In genomic region chr18:62438876-62439275, GRCh38 we compare ENCODE assay signal across 16 cellular contexts.
DNase-seq lines count a peak whose midpoint lies in the region; ATAC-seq, FAIRE-seq and TF ChIP-seq lines count a peak whose summit lies in the region.
"Had no signal": no experiment of that assay in that cellular context is flagged by ENCODE, and none has a peak within 500 bp of the region (broad histone marks: within the 10 kb centered on the region; RNA-seq: fewer than 3 reads in every experiment).

No MANE protein-coding gene starts in this region.

- no peaks in the 10 kb centered on the region for H3K79me2 ChIP-seq in HepG2 (ENCODE audit: insufficient read depth, low read length)

- BruUV-seq in HepG2 (replicated peaks; lab: Mats Ljungman, UMichigan), result no TSS peak

- H3K4me1 Mint-ChIP-seq in activated naive CD8-positive, alpha-beta T cell treated with anti-CD3 and anti-CD28 coated beads for 36 hours, result no peaks in the 10 kb centered on the region
- H3K4me1 Mint-ChIP-seq: B cell; CD4-positive, alpha-beta memory T cell had no signal

- peak overlapping the region; percentile 25; the same call in 1 of the 2 replicates for H3K4me2 ChIP-seq in HepG2 (ENCODE audit: low read depth, low read length)

- H3K4me3 ChIP-seq in HepG2 (replicated peaks in 1 of 3; ENCODE audit: insufficient read depth in 1 of 3, low read depth in 2 of 3, low read length in 3 of 3) (no peak overlapping the region), right lobe of liver (no peak overlapping the region), tibial artery (no peak overlapping the region)

- H3K9ac ChIP-seq in HepG2 (ENCODE audit: insufficient read depth, low read depth, low read length), result no peak overlapping the region

- peak; percentile 24 for ATAC-seq in HepG2
- no peak for ATAC-seq in right lobe of liver

- no peak for FAIRE-seq in HepG2 (lab: Jason Lieb, UNC)
- FAIRE-seq: GM19239 had no signal

- peaks cover 10% of the 10 kb centered on the region for H3K27me3 Mint-ChIP-seq in activated naive CD8-positive, alpha-beta T cell treated with anti-CD3 and anti-CD28 coated beads for 36 hours

- H3K4me3 Mint-ChIP-seq in activated naive CD8-positive, alpha-beta T cell treated with anti-CD3 and anti-CD28 coated beads for 36 hours, result no peak overlapping the region
- H3K4me3 Mint-ChIP-seq: B cell; CD4-positive, alpha-beta memory T cell had no signal

- TF ChIP-seq CTCF in HepG2 (CRISPR knock-in tag; IDR thresholded peaks at IDR 0.05) (no peak), right lobe of liver (IDR thresholded peaks at IDR 0.05) (no peak), tibial artery (IDR thresholded peaks at IDR 0.05) (no peak)

- H3K4me1 ChIP-seq in HepG2 (ENCODE audit: insufficient read depth, low read length), result peaks cover 50% of the 10 kb centered on the region
- peaks cover 0 to 24% (median 14%) of the 10 kb centered on the region in 4 donors for H3K4me1 ChIP-seq in right lobe of liver
- H3K4me1 ChIP-seq in tibial artery, result peaks cover 0 to 27% (median 27%) of the 10 kb centered on the region in 4 donors

- CTCF ChIA-PET in HepG2 (lab: Yijun Ruan, JAX; ENCODE audit: low intra/inter-chr PET ratio, low total read pairs), result no interaction called here

- H3K27me3 ChIP-seq in HepG2 (ENCODE audit: control insufficient read depth in 1 of 2, insufficient read depth in 2 of 2, low read length in 2 of 2), result no peaks in the 10 kb centered on the region
- no peaks in the 10 kb centered on the region for H3K27me3 ChIP-seq in right lobe of liver
- no peaks in the 10 kb centered on the region for H3K27me3 ChIP-seq in tibial artery

- no peaks in the 10 kb centered on the region; a peak in 1 of 5 replicates for H3K36me3 ChIP-seq in HepG2 (replicated peaks in 1 of 2; ENCODE audit: control insufficient read depth in 1 of 2, insufficient read depth in 2 of 2, low read length in 2 of 2)
- no peaks in the 10 kb centered on the region for H3K36me3 ChIP-seq in right lobe of liver
- no peaks in the 10 kb centered on the region for H3K36me3 ChIP-seq in tibial artery

- H3K36me3 Mint-ChIP-seq in activated naive CD8-positive, alpha-beta T cell treated with anti-CD3 and anti-CD28 coated beads for 36 hours, result no peaks in the 10 kb centered on the region
- H3K36me3 Mint-ChIP-seq: CD4-positive, alpha-beta memory T cell had no signal

- POLR2A ChIA-PET in HepG2 (lab: Yijun Ruan, JAX), result no interaction called here

- intact Hi-C loops in HepG2 (cut with micrococcal nuclease; ENCODE audit: unreplicated experiment) (no loop called here), right lobe of liver (cut with DNase I) (loop anchor here in 1 of 2 donors (5.0 kb wide), 1 partner anchor 88 kb away; no protein-coding TSS in a partner anchor), tibial artery (cut with DNase I; ENCODE audit: low total_unique reads) (no loop called here)

- no peaks in the 10 kb centered on the region for H4K20me1 ChIP-seq in HepG2 (ENCODE audit: insufficient read depth, low read length)

- no peak overlapping the region for H2AFZ ChIP-seq in HepG2 (ENCODE audit: low read length)

- H3K9me3 ChIP-seq in HepG2 (ENCODE audit: low read length), result no peaks in the 10 kb centered on the region
- H3K9me3 ChIP-seq in right lobe of liver, result no peaks in the 10 kb centered on the region
- no peaks in the 10 kb centered on the region for H3K9me3 ChIP-seq in tibial artery

- WGBS in HepG2 (ENCODE audit: low lambda C conversion rate), result 73% methylated on average over 6 of the region's 8 CpGs
- whole genome bisulfite sequencing in right lobe of liver (ENCODE audit: insufficient coverage, low coverage, low lambda C conversion rate, missing lambda C conversion rate), result 80% methylated on average over 7 of the region's 8 CpGs

- DNase-seq in HepG2 (ENCODE audit: low spot score) (no peak), right lobe of liver (no peak), NCI-H2227 treated with DMSO at 0.1 percent for 48 hours (lab: John Stamatoyannopoulos, UW) (peak; percentile 4), retina (peak; percentile 75), tibial artery (no peak), iPS-NIHi11 (ENCODE audit: low spot score) (no peak), NCI-H2081 treated with DMSO at 0.1 percent for 48 hours (lab: John Stamatoyannopoulos, UW) (no peak)
- no peak for DNase-seq in activated naive CD8-positive, alpha-beta T cell treated with anti-CD3 and anti-CD28 coated beads for 36 hours
- DNase-seq: ACHN; CD4-positive, alpha-beta memory T cell; COR-L47; DMS53; GF-D8 had no signal

- H3K27ac ChIP-seq in HepG2 (ENCODE audit: extremely low read length, insufficient read depth, low read length) (peak overlapping the region; percentile 27), right lobe of liver (peak overlapping the region in 1 of 3 donors; percentile 83), tibial artery (peak overlapping the region; percentile 87 to 91)
- H3K27ac ChIP-seq: HL-60 had no signal

- in situ Hi-C loops in HepG2 (cut with HindIII; ENCODE audit: extremely low pct_ligation_motif_present, low pct_unique_long_range_greater_than_20kb), result no loop called here

- TF ChIP-seq RAD21 in HepG2 (CRISPR knock-in tag; IDR thresholded peaks at IDR 0.05), result no peak

- no peak overlapping the region for H3K27ac Mint-ChIP-seq in activated naive CD8-positive, alpha-beta T cell treated with anti-CD3 and anti-CD28 coated beads for 36 hours
- H3K27ac Mint-ChIP-seq: B cell had no signal

- H3K9me3 Mint-ChIP-seq in activated naive CD8-positive, alpha-beta T cell treated with anti-CD3 and anti-CD28 coated beads for 36 hours, result no peaks in the 10 kb centered on the region
- H3K9me3 Mint-ChIP-seq: CD4-positive, alpha-beta memory T cell had no signal

- TF ChIP-seq POLR2A in HepG2 (IDR thresholded peaks at IDR 0.05; ENCODE audit: insufficient read depth in 1 of 2, low read depth in 2 of 2, low read length in 2 of 2) (no peak), right lobe of liver (IDR thresholded peaks at IDR 0.05) (no peak)

- TF ChIP-seq EP300 in HepG2 (IDR thresholded peaks at IDR 0.05; ENCODE audit: low read depth in 2 of 2, low read length in 2 of 2), result no peak
- TF ChIP-seq EP300 in HepG2 (CRISPR knock-in tag; IDR thresholded peaks at IDR 0.05; ENCODE audit: borderline replicate concordance), result no peak

TF ChIP-seq in HepG2, 621 proteins besides CTCF, POLR2A, EP300 and RAD21:
- TF ChIP-seq ATF1 (CRISPR knock-in tag; IDR thresholded peaks at IDR 0.05) (no peak), SAP130 (CRISPR knock-in tag; IDR thresholded peaks at IDR 0.05; ENCODE audit: low read depth) (0 out of 2 replicates have a peak, but pooled peaks have one; percentile 0)

Comparison
In these comparisons a context has a peak if more than half of its experiments do, and no peak if none do; other contexts are left out.
1. DNase-seq: peak in NCI-H2227 treated with DMSO at 0.1 percent for 48 hours (single experiment) and retina (single experiment); none in HepG2 (single experiment), right lobe of liver (0 of 3), tibial artery (0 of 2), iPS-NIHi11 (single experiment), activated naive CD8-positive, alpha-beta T cell treated with anti-CD3 and anti-CD28 coated beads for 36 hours (single experiment) and NCI-H2081 treated with DMSO at 0.1 percent for 48 hours (single experiment).